In genomic region chr12:41663487-41664258, GRCh38 we compare ENCODE assay signal across 8 cellular contexts.
A peak's percentile ranks its signal among the peaks of the same experiment; 100 is the strongest.
DNase-seq lines count a peak whose midpoint lies in the region; ATAC-seq and TF ChIP-seq lines count a peak whose summit lies in the region.

No MANE protein-coding gene starts in this region.

- DNase-seq in COLO829 (ENCODE audit: low spot score) (peak; percentile 51), LoVo (ENCODE audit: low spot score) (peak; percentile 45), body of pancreas (no peak), lower lobe of right lung (no peak), GM19240 (ENCODE audit: insufficient read length, low spot score) (no peak)
- no peak for DNase-seq in activated CD8-positive, alpha-beta T cell treated with anti-CD3 and anti-CD28 coated beads, Interleukin-2, amount 10 ng/mL, durations not matched to agents 7 days and 5 days

- POLR2A ChIA-PET in activated CD8-positive, alpha-beta T cell treated with anti-CD3 and anti-CD28 coated beads, Interleukin-2, amount 10 ng/mL, durations not matched to agents 7 days and 5 days (lab: Charles Lee) = no interaction called here

- 10 to 12% methylated on average over 4 of the region's 4 CpGs for WGBS in body of pancreas, 2 donors

- no peaks in the 10 kb centered on the region for H3K4me1 ChIP-seq in body of pancreas
- H3K4me1 ChIP-seq in lower lobe of right lung = no peaks in the 10 kb centered on the region

- H3K27me3 Mint-ChIP-seq in activated CD8-positive, alpha-beta T cell treated with anti-CD3 and anti-CD28 coated beads, Interleukin-2, amount 10 ng/mL, durations not matched to agents 7 days and 5 days (ENCODE audit: low read depth) = no peaks in the 10 kb centered on the region

- H3K4me3 Mint-ChIP-seq in activated CD8-positive, alpha-beta T cell treated with anti-CD3 and anti-CD28 coated beads, Interleukin-2, amount 10 ng/mL, durations not matched to agents 7 days and 5 days = no peak overlapping the region

- H3K27ac ChIP-seq in body of pancreas (no peak overlapping the region), lower lobe of right lung (no peak overlapping the region)

- TF ChIP-seq CTCF in body of pancreas (IDR thresholded peaks at IDR 0.05) = peak in 5 of 7 experiments; percentile 15 to 35 (median 28)
- TF ChIP-seq CTCF in lower lobe of right lung (IDR thresholded peaks at IDR 0.05) = peak; percentile 44

- H3K36me3 ChIP-seq in body of pancreas (replicated peaks in 1 of 2; ENCODE audit: insufficient read depth in 1 of 2, low read depth in 2 of 2) (no peaks in the 10 kb centered on the region), lower lobe of right lung (no peaks in the 10 kb centered on the region)

- CTCF ChIA-PET in activated CD8-positive, alpha-beta T cell treated with anti-CD3 and anti-CD28 coated beads, Interleukin-2, amount 10 ng/mL, durations not matched to agents 7 days and 5 days (lab: Charles Lee) = no interaction called here

- ATAC-seq in body of pancreas (no peak), lower lobe of right lung (peak; percentile 43 to 68), HG02571 (IDR thresholded peaks at IDR 0.05; ENCODE audit: unreplicated experiment) (no peak), HG03196 (IDR thresholded peaks at IDR 0.05; ENCODE audit: unreplicated experiment) (no peak)
- no peak for ATAC-seq in activated CD8-positive, alpha-beta T cell treated with anti-CD3 and anti-CD28 coated beads, Interleukin-2, amount 10 ng/mL, durations not matched to agents 7 days and 5 days

- H3K27me3 ChIP-seq in body of pancreas = no peaks in the 10 kb centered on the region
- H3K27me3 ChIP-seq in lower lobe of right lung (ENCODE audit: low read depth) = no peaks in the 10 kb centered on the region

- H3K9me3 Mint-ChIP-seq in activated CD8-positive, alpha-beta T cell treated with anti-CD3 and anti-CD28 coated beads, Interleukin-2, amount 10 ng/mL, durations not matched to agents 7 days and 5 days (ENCODE audit: insufficient read depth) = no peaks in the 10 kb centered on the region

- no peak overlapping the region for H3K27ac Mint-ChIP-seq in activated CD8-positive, alpha-beta T cell treated with anti-CD3 and anti-CD28 coated beads, Interleukin-2, amount 10 ng/mL, durations not matched to agents 7 days and 5 days

- TF ChIP-seq POLR2A in body of pancreas (IDR thresholded peaks at IDR 0.05) = no peak

- H3K4me1 Mint-ChIP-seq in activated CD8-positive, alpha-beta T cell treated with anti-CD3 and anti-CD28 coated beads, Interleukin-2, amount 10 ng/mL, durations not matched to agents 7 days and 5 days (ENCODE audit: low read depth) = no peaks in the 10 kb centered on the region

- H3K4me3 ChIP-seq in body of pancreas (no peak overlapping the region), lower lobe of right lung (no peak overlapping the region)

- H3K36me3 Mint-ChIP-seq in activated CD8-positive, alpha-beta T cell treated with anti-CD3 and anti-CD28 coated beads, Interleukin-2, amount 10 ng/mL, durations not matched to agents 7 days and 5 days (ENCODE audit: low read depth) = no peaks in the 10 kb centered on the region

- intact Hi-C loops in body of pancreas (cut with DNase I) = no loop called here
- intact Hi-C loops in lower lobe of right lung (cut with DNase I) = no loop called here

- H3K9me3 ChIP-seq in body of pancreas (no peaks in the 10 kb centered on the region), lower lobe of right lung (no peaks in the 10 kb centered on the region)

Comparison
In these comparisons a context has a peak if more than half of its experiments do, and no peak if none do; other contexts are left out.
1. DNase-seq: peak in COLO829 (single experiment) and LoVo (single experiment); none in body of pancreas (0 of 4), lower lobe of right lung (single experiment), activated CD8-positive, alpha-beta T cell treated with anti-CD3 and anti-CD28 coated beads, Interleukin-2, amount 10 ng/mL, durations not matched to agents 7 days and 5 days (single experiment) and GM19240 (single experiment).
2. ATAC-seq: peak in lower lobe of right lung (2 of 2); none in body of pancreas (single experiment), HG02571 (single experiment), activated CD8-positive, alpha-beta T cell treated with anti-CD3 and anti-CD28 coated beads, Interleukin-2, amount 10 ng/mL, durations not matched to agents 7 days and 5 days (single experiment) and HG03196 (single experiment).